1 cellular context compared by ENCODE assay signal in the genomic region with DNA sequence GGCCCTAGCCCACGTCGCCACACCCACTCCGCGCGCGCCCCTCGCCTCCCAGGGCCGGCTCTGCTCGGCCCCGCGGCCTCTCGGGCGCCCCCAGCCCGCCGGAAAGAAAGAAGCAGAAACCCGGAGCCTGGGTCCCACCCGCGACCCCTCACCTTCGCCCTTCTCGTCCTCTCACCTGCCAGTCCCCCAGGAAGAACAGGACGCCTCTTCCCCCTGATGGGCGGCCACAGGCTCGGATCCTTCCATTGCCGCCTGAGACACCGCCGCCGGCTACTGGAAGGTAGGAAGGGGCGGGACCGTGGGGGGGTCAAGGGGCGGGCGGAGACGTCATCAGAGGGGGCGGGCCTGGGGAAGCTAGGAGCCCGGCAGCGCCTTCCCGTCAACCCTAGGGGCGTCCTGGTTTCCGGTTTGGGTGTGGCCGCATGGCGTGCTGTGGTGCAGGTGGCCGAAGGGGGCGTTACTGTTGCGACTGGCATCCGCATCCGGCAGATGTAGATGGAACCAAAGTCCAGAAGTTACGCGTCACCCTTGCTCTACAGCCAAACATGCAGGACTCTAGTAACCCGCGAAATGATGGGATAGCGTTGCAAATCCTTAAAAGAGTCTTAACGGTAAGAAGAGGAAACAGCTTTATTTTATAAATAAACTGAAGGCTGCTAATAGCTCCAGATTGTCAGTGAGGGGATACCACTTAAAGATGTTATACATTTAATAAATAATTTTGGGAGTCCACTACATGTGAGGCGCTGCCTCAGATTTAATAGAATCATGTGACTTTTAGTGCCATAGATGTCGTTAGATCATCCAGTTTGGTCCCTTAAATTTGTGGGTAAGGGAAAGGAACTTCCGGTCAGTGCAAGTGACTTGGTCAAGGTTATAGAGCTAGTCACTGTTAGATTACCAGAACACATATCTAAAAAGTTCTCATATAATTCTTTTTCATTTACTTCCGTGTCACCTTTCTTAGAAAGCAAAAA.
A peak's percentile ranks its signal among the peaks of the same experiment; 100 is the strongest.
TF ChIP-seq lines count a peak whose summit lies in the region.

UBA6 (minus strand) TSS at position 282 of the 977 bp plus-strand sequence; CDS start at position 246, 36 bp downstream.

TF ChIP-seq in GM12878, 131 proteins besides CTCF, POLR2A, EP300 and RAD21 (continued from another document and continues in another):
- TF ChIP-seq, protein P1, sequence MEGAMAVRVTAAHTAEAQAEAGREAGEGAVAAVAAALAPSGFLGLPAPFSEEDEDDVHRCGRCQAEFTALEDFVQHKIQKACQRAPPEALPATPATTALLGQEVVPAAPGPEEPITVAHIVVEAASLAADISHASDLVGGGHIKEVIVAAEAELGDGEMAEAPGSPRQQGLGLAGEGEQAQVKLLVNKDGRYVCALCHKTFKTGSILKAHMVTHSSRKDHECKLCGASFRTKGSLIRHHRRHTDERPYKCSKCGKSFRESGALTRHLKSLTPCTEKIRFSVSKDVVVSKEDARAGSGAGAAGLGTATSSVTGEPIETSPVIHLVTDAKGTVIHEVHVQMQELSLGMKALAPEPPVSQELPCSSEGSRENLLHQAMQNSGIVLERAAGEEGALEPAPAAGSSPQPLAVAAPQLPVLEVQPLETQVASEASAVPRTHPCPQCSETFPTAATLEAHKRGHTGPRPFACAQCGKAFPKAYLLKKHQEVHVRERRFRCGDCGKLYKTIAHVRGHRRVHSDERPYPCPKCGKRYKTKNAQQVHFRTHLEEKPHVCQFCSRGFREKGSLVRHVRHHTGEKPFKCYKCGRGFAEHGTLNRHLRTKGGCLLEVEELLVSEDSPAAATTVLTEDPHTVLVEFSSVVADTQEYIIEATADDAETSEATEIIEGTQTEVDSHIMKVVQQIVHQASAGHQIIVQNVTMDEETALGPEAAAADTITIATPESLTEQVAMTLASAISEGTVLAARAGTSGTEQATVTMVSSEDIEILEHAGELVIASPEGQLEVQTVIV (IDR thresholded peaks at IDR 0.05; ENCODE audit: borderline replicate concordance, partially characterized antibody), result peak; percentile 37
- TF ChIP-seq NFIC (IDR thresholded peaks at IDR 0.05; ENCODE audit: low read depth, low read length) (no peak), TAF1 (IDR thresholded peaks at IDR 0.05; ENCODE audit: borderline replicate concordance, low read depth, low read length) (peak; percentile 67), RBBP5 (conservative IDR thresholded peaks at IDR 0.05) (no peak), ZNF24 (IDR thresholded peaks at IDR 0.05) (no peak), NR2C2 (IDR thresholded peaks at IDR 0.05; ENCODE audit: borderline replicate concordance, control insufficient read depth, insufficient read length, low read depth) (no peak), NR2C1 (IDR thresholded peaks at IDR 0.05) (peak; percentile 88), E2F4 (IDR thresholded peaks at IDR 0.05; ENCODE audit: low read depth, low read length) (0 out of 2 replicates have a peak, but pooled peaks have one; percentile 29), WRNIP1 (IDR thresholded peaks at IDR 0.05; ENCODE audit: borderline replicate concordance, low read depth, low read length) (no peak), ATF7 (IDR thresholded peaks at IDR 0.05; ENCODE audit: low read depth) (peak; percentile 66), FOS (IDR thresholded peaks at IDR 0.05; ENCODE audit: borderline replicate concordance, extremely low read depth, insufficient read length) (no peak), RELB (IDR thresholded peaks at IDR 0.05; ENCODE audit: low read depth) (0 out of 2 replicates have a peak, but pooled peaks have one; percentile 21), SUPT20H (IDR thresholded peaks at IDR 0.05; ENCODE audit: borderline replicate concordance, control insufficient read depth, low read depth, low read length) (no peak), PAX5 (IDR thresholded peaks at IDR 0.05; ENCODE audit: borderline replicate concordance, low read depth, low read length) (peak; percentile 57; the same call in 1 of the 2 replicates), CHD1 (IDR thresholded peaks at IDR 0.05; ENCODE audit: low read depth, low read length) (no peak), FOXK2 (IDR thresholded peaks at IDR 0.05) (no peak), ASH2L (IDR thresholded peaks at IDR 0.05; ENCODE audit: borderline replicate concordance, low read depth) (peak; percentile 60; the same call in 1 of the 2 replicates), NFYA (IDR thresholded peaks at IDR 0.05; ENCODE audit: borderline replicate concordance, low read depth, low read length) (no peak), NR2F1 (conservative IDR thresholded peaks at IDR 0.05) (peak; percentile 82), RB1 (IDR thresholded peaks at IDR 0.05; ENCODE audit: borderline replicate concordance) (no peak; the same call in 1 of the 2 replicates), SPI1 (IDR thresholded peaks at IDR 0.05; ENCODE audit: borderline replicate concordance, insufficient read depth, low read depth, low read length) (no peak), HDAC6 (IDR thresholded peaks at IDR 0.05; ENCODE audit: unreplicated experiment) (no peak), RUNX3 (IDR thresholded peaks at IDR 0.05; ENCODE audit: low read length) (peak; percentile 72), SMC3 (IDR thresholded peaks at IDR 0.05; ENCODE audit: borderline replicate concordance, low read length) (no peak), ZSCAN29 (IDR thresholded peaks at IDR 0.05) (no peak), SIN3A (IDR thresholded peaks at IDR 0.05; ENCODE audit: low read depth, low read length) (peak; percentile 54; the same call in 1 of the 2 replicates), ZBTB33 (IDR thresholded peaks at IDR 0.05) (no peak), MXI1 (IDR thresholded peaks at IDR 0.05; ENCODE audit: low read depth, low read length) (peak; percentile 91)
- TF ChIP-seq, protein P2, sequence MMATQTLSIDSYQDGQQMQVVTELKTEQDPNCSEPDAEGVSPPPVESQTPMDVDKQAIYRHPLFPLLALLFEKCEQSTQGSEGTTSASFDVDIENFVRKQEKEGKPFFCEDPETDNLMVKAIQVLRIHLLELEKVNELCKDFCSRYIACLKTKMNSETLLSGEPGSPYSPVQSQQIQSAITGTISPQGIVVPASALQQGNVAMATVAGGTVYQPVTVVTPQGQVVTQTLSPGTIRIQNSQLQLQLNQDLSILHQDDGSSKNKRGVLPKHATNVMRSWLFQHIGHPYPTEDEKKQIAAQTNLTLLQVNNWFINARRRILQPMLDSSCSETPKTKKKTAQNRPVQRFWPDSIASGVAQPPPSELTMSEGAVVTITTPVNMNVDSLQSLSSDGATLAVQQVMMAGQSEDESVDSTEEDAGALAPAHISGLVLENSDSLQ (IDR thresholded peaks at IDR 0.05), result 0 out of 2 replicates have a peak, but pooled peaks have one; percentile 38
- TF ChIP-seq, protein P3, sequence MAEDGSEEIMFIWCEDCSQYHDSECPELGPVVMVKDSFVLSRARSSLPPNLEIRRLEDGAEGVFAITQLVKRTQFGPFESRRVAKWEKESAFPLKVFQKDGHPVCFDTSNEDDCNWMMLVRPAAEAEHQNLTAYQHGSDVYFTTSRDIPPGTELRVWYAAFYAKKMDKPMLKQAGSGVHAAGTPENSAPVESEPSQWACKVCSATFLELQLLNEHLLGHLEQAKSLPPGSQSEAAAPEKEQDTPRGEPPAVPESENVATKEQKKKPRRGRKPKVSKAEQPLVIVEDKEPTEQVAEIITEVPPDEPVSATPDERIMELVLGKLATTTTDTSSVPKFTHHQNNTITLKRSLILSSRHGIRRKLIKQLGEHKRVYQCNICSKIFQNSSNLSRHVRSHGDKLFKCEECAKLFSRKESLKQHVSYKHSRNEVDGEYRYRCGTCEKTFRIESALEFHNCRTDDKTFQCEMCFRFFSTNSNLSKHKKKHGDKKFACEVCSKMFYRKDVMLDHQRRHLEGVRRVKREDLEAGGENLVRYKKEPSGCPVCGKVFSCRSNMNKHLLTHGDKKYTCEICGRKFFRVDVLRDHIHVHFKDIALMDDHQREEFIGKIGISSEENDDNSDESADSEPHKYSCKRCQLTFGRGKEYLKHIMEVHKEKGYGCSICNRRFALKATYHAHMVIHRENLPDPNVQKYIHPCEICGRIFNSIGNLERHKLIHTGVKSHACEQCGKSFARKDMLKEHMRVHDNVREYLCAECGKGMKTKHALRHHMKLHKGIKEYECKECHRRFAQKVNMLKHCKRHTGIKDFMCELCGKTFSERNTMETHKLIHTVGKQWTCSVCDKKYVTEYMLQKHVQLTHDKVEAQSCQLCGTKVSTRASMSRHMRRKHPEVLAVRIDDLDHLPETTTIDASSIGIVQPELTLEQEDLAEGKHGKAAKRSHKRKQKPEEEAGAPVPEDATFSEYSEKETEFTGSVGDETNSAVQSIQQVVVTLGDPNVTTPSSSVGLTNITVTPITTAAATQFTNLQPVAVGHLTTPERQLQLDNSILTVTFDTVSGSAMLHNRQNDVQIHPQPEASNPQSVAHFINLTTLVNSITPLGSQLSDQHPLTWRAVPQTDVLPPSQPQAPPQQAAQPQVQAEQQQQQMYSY (CRISPR knock-in tag; IDR thresholded peaks at IDR 0.05), result no peak
- TF ChIP-seq, protein P4, sequence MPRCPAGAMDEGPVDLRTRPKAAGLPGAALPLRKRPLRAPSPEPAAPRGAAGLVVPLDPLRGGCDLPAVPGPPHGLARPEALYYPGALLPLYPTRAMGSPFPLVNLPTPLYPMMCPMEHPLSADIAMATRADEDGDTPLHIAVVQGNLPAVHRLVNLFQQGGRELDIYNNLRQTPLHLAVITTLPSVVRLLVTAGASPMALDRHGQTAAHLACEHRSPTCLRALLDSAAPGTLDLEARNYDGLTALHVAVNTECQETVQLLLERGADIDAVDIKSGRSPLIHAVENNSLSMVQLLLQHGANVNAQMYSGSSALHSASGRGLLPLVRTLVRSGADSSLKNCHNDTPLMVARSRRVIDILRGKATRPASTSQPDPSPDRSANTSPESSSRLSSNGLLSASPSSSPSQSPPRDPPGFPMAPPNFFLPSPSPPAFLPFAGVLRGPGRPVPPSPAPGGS (IDR thresholded peaks at IDR 0.05; ENCODE audit: borderline replicate concordance, insufficient read depth, low read depth, low read length, poor library complexity, severe bottlenecking), result no peak
- TF ChIP-seq, protein P5, sequence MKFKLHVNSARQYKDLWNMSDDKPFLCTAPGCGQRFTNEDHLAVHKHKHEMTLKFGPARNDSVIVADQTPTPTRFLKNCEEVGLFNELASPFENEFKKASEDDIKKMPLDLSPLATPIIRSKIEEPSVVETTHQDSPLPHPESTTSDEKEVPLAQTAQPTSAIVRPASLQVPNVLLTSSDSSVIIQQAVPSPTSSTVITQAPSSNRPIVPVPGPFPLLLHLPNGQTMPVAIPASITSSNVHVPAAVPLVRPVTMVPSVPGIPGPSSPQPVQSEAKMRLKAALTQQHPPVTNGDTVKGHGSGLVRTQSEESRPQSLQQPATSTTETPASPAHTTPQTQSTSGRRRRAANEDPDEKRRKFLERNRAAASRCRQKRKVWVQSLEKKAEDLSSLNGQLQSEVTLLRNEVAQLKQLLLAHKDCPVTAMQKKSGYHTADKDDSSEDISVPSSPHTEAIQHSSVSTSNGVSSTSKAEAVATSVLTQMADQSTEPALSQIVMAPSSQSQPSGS (IDR thresholded peaks at IDR 0.05; ENCODE audit: low read length), result no peak
- TF ChIP-seq, protein P6, sequence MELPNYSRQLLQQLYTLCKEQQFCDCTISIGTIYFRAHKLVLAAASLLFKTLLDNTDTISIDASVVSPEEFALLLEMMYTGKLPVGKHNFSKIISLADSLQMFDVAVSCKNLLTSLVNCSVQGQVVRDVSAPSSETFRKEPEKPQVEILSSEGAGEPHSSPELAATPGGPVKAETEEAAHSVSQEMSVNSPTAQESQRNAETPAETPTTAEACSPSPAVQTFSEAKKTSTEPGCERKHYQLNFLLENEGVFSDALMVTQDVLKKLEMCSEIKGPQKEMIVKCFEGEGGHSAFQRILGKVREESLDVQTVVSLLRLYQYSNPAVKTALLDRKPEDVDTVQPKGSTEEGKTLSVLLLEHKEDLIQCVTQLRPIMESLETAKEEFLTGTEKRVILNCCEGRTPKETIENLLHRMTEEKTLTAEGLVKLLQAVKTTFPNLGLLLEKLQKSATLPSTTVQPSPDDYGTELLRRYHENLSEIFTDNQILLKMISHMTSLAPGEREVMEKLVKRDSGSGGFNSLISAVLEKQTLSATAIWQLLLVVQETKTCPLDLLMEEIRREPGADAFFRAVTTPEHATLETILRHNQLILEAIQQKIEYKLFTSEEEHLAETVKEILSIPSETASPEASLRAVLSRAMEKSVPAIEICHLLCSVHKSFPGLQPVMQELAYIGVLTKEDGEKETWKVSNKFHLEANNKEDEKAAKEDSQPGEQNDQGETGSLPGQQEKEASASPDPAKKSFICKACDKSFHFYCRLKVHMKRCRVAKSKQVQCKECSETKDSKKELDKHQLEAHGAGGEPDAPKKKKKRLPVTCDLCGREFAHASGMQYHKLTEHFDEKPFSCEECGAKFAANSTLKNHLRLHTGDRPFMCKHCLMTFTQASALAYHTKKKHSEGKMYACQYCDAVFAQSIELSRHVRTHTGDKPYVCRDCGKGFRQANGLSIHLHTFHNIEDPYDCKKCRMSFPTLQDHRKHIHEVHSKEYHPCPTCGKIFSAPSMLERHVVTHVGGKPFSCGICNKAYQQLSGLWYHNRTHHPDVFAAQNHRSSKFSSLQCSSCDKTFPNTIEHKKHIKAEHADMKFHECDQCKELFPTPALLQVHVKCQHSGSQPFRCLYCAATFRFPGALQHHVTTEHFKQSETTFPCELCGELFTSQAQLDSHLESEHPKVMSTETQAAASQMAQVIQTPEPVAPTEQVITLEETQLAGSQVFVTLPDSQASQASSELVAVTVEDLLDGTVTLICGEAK (IDR thresholded peaks at IDR 0.05; ENCODE audit: borderline replicate concordance), result peak; percentile 81
